1 cellular context compared by ENCODE assay signal in genomic region chr12:54005853-54006699, GRCh38.
TF ChIP-seq lines count a peak whose summit lies in the region.

No MANE protein-coding gene starts in this region.

TF ChIP-seq in HEK293, 187 proteins besides CTCF, POLR2A, EP300 and RAD21 (continued from another document and continues in another):
- TF ChIP-seq, protein P1, sequence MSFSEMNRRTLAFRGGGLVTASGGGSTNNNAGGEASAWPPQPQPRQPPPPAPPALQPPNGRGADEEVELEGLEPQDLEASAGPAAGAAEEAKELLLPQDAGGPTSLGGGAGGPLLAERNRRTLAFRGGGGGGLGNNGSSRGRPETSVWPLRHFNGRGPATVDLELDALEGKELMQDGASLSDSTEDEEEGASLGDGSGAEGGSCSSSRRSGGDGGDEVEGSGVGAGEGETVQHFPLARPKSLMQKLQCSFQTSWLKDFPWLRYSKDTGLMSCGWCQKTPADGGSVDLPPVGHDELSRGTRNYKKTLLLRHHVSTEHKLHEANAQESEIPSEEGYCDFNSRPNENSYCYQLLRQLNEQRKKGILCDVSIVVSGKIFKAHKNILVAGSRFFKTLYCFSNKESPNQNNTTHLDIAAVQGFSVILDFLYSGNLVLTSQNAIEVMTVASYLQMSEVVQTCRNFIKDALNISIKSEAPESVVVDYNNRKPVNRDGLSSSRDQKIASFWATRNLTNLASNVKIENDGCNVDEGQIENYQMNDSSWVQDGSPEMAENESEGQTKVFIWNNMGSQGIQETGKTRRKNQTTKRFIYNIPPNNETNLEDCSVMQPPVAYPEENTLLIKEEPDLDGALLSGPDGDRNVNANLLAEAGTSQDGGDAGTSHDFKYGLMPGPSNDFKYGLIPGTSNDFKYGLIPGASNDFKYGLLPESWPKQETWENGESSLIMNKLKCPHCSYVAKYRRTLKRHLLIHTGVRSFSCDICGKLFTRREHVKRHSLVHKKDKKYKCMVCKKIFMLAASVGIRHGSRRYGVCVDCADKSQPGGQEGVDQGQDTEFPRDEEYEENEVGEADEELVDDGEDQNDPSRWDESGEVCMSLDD (tag by site-specific recombination; IDR thresholded peaks at IDR 0.05), result no peak
- TF ChIP-seq ZNF138 (tag by site-specific recombination; IDR thresholded peaks at IDR 0.05; ENCODE audit: borderline replicate concordance) (no peak), ZBTB49 (tag by site-specific recombination; IDR thresholded peaks at IDR 0.05; ENCODE audit: low read depth) (no peak), ZNF37A (tag by site-specific recombination; IDR thresholded peaks at IDR 0.05) (no peak), HOXA7 (CRISPR knock-in tag; IDR thresholded peaks at IDR 0.05; ENCODE audit: borderline replicate concordance) (no peak), ZNF223 (tag by site-specific recombination; IDR thresholded peaks at IDR 0.05) (no peak), ZBTB11 (tag by site-specific recombination; conservative IDR thresholded peaks at IDR 0.05; ENCODE audit: low read depth) (peak; percentile 14; the same call in 1 of the 2 replicates), ZNF302 (tag by site-specific recombination; IDR thresholded peaks at IDR 0.05; ENCODE audit: low read depth) (no peak), ZNF292 (tag by site-specific recombination; IDR thresholded peaks at IDR 0.05; ENCODE audit: borderline replicate concordance, low read depth) (no peak), ZBTB7A (tag by site-specific recombination; IDR thresholded peaks at IDR 0.05; ENCODE audit: low read depth) (no peak), ZNF341 (tag by site-specific recombination; IDR thresholded peaks at IDR 0.05; ENCODE audit: low read depth) (no peak), ZBTB17 (tag by site-specific recombination; IDR thresholded peaks at IDR 0.05) (peak; percentile 36; the same call in 1 of the 2 replicates), RBAK (tag by site-specific recombination; IDR thresholded peaks at IDR 0.05) (no peak), ZNF362 (tag by site-specific recombination; IDR thresholded peaks at IDR 0.05) (no peak), ZNF394 (tag by site-specific recombination; IDR thresholded peaks at IDR 0.05; ENCODE audit: borderline replicate concordance) (peak; percentile 36; the same call in 1 of the 2 replicates), SALL2 (tag by site-specific recombination; IDR thresholded peaks at IDR 0.05; ENCODE audit: borderline replicate concordance) (no peak), ZNF221 (tag by site-specific recombination; IDR thresholded peaks at IDR 0.05; ENCODE audit: borderline replicate concordance) (no peak), ZNF202 (tag by site-specific recombination; IDR thresholded peaks at IDR 0.05; ENCODE audit: borderline replicate concordance) (no peak), ZNF169 (tag by site-specific recombination; IDR thresholded peaks at IDR 0.05) (no peak), ZIC2 (tag by site-specific recombination; IDR thresholded peaks at IDR 0.05) (no peak), ZNF366 (tag by site-specific recombination; conservative IDR thresholded peaks at IDR 0.05) (no peak), ZNF449 (tag by site-specific recombination; IDR thresholded peaks at IDR 0.05) (no peak; the same call in 1 of the 2 replicates), ZNF621 (tag by site-specific recombination; IDR thresholded peaks at IDR 0.05) (no peak), ZNF10 (tag by site-specific recombination; IDR thresholded peaks at IDR 0.05) (no peak), ZSCAN16 (tag by site-specific recombination; IDR thresholded peaks at IDR 0.05) (no peak), YY2 (tag by site-specific recombination; IDR thresholded peaks at IDR 0.05) (no peak), ZNF433 (tag by site-specific recombination; IDR thresholded peaks at IDR 0.05; ENCODE audit: low read depth) (no peak), ZNF112 (tag by site-specific recombination; IDR thresholded peaks at IDR 0.05) (no peak), WT1 (tag by site-specific recombination; IDR thresholded peaks at IDR 0.05) (no peak), ZNF677 (tag by site-specific recombination; IDR thresholded peaks at IDR 0.05) (no peak), GFI1B (tag by site-specific recombination; IDR thresholded peaks at IDR 0.05) (no peak), BCL11B (tag by site-specific recombination; IDR thresholded peaks at IDR 0.05; ENCODE audit: low read depth) (peak; percentile 91; the same call in 1 of the 2 replicates), ZNF664 (tag by site-specific recombination; IDR thresholded peaks at IDR 0.05) (no peak), SP3 (tag by site-specific recombination; IDR thresholded peaks at IDR 0.05) (peak; percentile 14; the same call in 1 of the 2 replicates), ZFHX2 (tag by site-specific recombination; conservative IDR thresholded peaks at IDR 0.05) (no peak), ZNF16 (tag by site-specific recombination; IDR thresholded peaks at IDR 0.05; ENCODE audit: low read depth) (no peak), ZNF776 (tag by site-specific recombination; IDR thresholded peaks at IDR 0.05; ENCODE audit: borderline replicate concordance) (no peak), HOXD13 (CRISPR knock-in tag; IDR thresholded peaks at IDR 0.05; ENCODE audit: borderline replicate concordance) (no peak), ZNF174 (tag by site-specific recombination; IDR thresholded peaks at IDR 0.05) (no peak), ZNF266 (tag by site-specific recombination; IDR thresholded peaks at IDR 0.05; ENCODE audit: low read depth) (no peak), ZNF416 (tag by site-specific recombination; IDR thresholded peaks at IDR 0.05) (no peak), ZNF654 (tag by site-specific recombination; IDR thresholded peaks at IDR 0.05; ENCODE audit: low read depth) (peak; percentile 91), ZNF501 (tag by site-specific recombination; IDR thresholded peaks at IDR 0.05) (peak; percentile 47; the same call in 1 of the 2 replicates), ZNF175 (tag by site-specific recombination; IDR thresholded peaks at IDR 0.05) (no peak), ZNF610 (tag by site-specific recombination; IDR thresholded peaks at IDR 0.05; ENCODE audit: borderline replicate concordance) (no peak), TRIM28 (IDR thresholded peaks at IDR 0.05; ENCODE audit: borderline replicate concordance, low read length) (no peak), ZNF792 (tag by site-specific recombination; IDR thresholded peaks at IDR 0.05) (no peak), ZNF548 (tag by site-specific recombination; IDR thresholded peaks at IDR 0.05) (no peak)
- TF ChIP-seq, protein P2, sequence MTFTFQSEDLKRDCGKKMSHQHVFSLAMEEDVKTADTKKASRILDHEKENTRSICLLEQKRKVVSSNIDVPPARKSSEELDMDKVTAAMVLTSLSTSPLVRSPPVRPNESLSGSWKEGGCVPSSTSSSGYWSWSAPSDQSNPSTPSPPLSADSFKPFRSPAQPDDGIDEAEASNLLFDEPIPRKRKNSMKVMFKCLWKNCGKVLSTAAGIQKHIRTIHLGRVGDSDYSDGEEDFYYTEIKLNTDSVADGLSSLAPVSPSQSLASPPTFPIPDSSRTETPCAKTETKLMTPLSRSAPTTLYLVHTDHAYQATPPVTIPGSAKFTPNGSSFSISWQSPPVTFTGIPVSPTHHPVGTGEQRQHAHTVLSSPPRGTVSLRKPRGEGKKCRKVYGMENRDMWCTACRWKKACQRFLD (tag by site-specific recombination; IDR thresholded peaks at IDR 0.05), result no peak
- TF ChIP-seq, protein P3, sequence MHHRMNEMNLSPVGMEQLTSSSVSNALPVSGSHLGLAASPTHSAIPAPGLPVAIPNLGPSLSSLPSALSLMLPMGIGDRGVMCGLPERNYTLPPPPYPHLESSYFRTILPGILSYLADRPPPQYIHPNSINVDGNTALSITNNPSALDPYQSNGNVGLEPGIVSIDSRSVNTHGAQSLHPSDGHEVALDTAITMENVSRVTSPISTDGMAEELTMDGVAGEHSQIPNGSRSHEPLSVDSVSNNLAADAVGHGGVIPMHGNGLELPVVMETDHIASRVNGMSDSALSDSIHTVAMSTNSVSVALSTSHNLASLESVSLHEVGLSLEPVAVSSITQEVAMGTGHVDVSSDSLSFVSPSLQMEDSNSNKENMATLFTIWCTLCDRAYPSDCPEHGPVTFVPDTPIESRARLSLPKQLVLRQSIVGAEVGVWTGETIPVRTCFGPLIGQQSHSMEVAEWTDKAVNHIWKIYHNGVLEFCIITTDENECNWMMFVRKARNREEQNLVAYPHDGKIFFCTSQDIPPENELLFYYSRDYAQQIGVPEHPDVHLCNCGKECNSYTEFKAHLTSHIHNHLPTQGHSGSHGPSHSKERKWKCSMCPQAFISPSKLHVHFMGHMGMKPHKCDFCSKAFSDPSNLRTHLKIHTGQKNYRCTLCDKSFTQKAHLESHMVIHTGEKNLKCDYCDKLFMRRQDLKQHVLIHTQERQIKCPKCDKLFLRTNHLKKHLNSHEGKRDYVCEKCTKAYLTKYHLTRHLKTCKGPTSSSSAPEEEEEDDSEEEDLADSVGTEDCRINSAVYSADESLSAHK (tag by site-specific recombination; IDR thresholded peaks at IDR 0.05), result no peak
- TF ChIP-seq, protein P4, sequence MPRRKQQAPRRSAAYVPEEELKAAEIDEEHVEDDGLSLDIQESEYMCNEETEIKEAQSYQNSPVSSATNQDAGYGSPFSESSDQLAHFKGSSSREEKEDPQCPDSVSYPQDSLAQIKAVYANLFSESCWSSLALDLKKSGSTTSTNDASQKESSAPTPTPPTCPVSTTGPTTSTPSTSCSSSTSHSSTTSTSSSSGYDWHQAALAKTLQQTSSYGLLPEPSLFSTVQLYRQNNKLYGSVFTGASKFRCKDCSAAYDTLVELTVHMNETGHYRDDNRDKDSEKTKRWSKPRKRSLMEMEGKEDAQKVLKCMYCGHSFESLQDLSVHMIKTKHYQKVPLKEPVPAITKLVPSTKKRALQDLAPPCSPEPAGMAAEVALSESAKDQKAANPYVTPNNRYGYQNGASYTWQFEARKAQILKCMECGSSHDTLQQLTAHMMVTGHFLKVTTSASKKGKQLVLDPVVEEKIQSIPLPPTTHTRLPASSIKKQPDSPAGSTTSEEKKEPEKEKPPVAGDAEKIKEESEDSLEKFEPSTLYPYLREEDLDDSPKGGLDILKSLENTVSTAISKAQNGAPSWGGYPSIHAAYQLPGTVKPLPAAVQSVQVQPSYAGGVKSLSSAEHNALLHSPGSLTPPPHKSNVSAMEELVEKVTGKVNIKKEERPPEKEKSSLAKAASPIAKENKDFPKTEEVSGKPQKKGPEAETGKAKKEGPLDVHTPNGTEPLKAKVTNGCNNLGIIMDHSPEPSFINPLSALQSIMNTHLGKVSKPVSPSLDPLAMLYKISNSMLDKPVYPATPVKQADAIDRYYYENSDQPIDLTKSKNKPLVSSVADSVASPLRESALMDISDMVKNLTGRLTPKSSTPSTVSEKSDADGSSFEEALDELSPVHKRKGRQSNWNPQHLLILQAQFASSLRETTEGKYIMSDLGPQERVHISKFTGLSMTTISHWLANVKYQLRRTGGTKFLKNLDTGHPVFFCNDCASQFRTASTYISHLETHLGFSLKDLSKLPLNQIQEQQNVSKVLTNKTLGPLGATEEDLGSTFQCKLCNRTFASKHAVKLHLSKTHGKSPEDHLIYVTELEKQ (tag by site-specific recombination; IDR thresholded peaks at IDR 0.05; ENCODE audit: borderline replicate concordance), result no peak
